Comparison of ENCODE assay signal across 8 cellular contexts in genomic region chr17:44279586-44280344, GRCh38. TPM values are rescaled to one million over a fixed set of nuclear protein-coding genes. Genes with fewer than 3 reads are reported as not detected.
A peak's percentile ranks its signal among the peaks of the same experiment; 100 is the strongest.
DNase-seq lines count a peak whose midpoint lies in the region; ATAC-seq and TF ChIP-seq lines count a peak whose summit lies in the region.

No MANE protein-coding gene starts in this region.

- peak; percentile 78 for DNase-seq in GM13977 (ENCODE audit: low spot score)
- peak in 2 of 3 donors; percentile 65 to 82 for DNase-seq in Peyer's patch
- DNase-seq in endodermal cell = peak; percentile 94
- DNase-seq in memory B cell (ENCODE audit: low spot score in 2 of 2) = no peak
- peak; percentile 80 for DNase-seq in transverse colon
- DNase-seq in NCI-H187 (lab: John Stamatoyannopoulos, UW) = no peak
- DNase-seq in NCI-H510A (lab: John Stamatoyannopoulos, UW) = no peak

- no peak for TF ChIP-seq CTCF in GM13977 (IDR thresholded peaks at IDR 0.05; ENCODE audit: extremely low read depth, insufficient read depth, missing control alignments)
- no peak for TF ChIP-seq CTCF in Peyer's patch (IDR thresholded peaks at IDR 0.05)
- TF ChIP-seq CTCF in endodermal cell (conservative IDR thresholded peaks at IDR 0.05) = no peak
- TF ChIP-seq CTCF in transverse colon (IDR thresholded peaks at IDR 0.05) = no peak

- H3K9ac ChIP-seq in endodermal cell (ENCODE audit: extremely low read depth, low read length, poor library complexity, severe bottlenecking) = no peak overlapping the region

- H3K4me1 Mint-ChIP-seq in endodermal cell (peaks cover 10% of the 10 kb centered on the region), memory B cell (peaks cover 11% of the 10 kb centered on the region)

- in situ Hi-C loops in GM13977 (cut with MboI; ENCODE audit: low pct_unique_long_range_greater_than_20kb, low sequenced_read_pairs, unreplicated experiment) (no loop called here), transverse colon (cut with MboI; ENCODE audit: low pct_ligation_motif_present in 1 of 4, low pct_unique_long_range_greater_than_20kb in 1 of 4, low sequenced_read_pairs in 3 of 4) (no loop called here)

- ATAC-seq in HG02642 (IDR thresholded peaks at IDR 0.05; ENCODE audit: poor library complexity, unreplicated experiment) = peak; percentile 74
- ATAC-seq in memory B cell (ENCODE audit: low read depth) = peak; percentile 67

- H3K36me3 Mint-ChIP-seq in endodermal cell (ENCODE audit: low read depth) (no peaks in the 10 kb centered on the region), memory B cell (no peaks in the 10 kb centered on the region)

- no peak for TF ChIP-seq EP300 in transverse colon (IDR thresholded peaks at IDR 0.05; ENCODE audit: low read depth)

- H3K4me1 ChIP-seq in Peyer's patch = peaks cover 0 to 16% (median 2%) of the 10 kb centered on the region in 4 donors
- H3K4me1 ChIP-seq in endodermal cell (ENCODE audit: control insufficient read depth, insufficient read depth, low read length) = no peaks in the 10 kb centered on the region
- peaks cover 0 to 16% (median 3%) of the 10 kb centered on the region in 4 donors for H3K4me1 ChIP-seq in transverse colon

- H3K4me3 Mint-ChIP-seq in endodermal cell = no peak overlapping the region
- no peak overlapping the region for H3K4me3 Mint-ChIP-seq in memory B cell

- intact Hi-C loops in transverse colon (cut with DNase I; ENCODE audit: low total_unique reads) = no loop called here

- no peak overlapping the region for H3K4me3 ChIP-seq in Peyer's patch
- no peak overlapping the region for H3K4me3 ChIP-seq in endodermal cell (ENCODE audit: low read length)
- H3K4me3 ChIP-seq in transverse colon = no peak overlapping the region

- H3K9me3 ChIP-seq in Peyer's patch (no peaks in the 10 kb centered on the region), endodermal cell (ENCODE audit: control insufficient read depth, low read length) (no peaks in the 10 kb centered on the region), transverse colon (no peaks in the 10 kb centered on the region)

- H3K27ac Mint-ChIP-seq in endodermal cell (peak overlapping the region; percentile 78), memory B cell (no peak overlapping the region)

- WGBS in endodermal cell (ENCODE audit: insufficient coverage in 1 of 2, insufficient read length in 1 of 2), 2 experiments = 64 to 67% methylated on average over 12 to 20 of the region's 20 CpGs
- 34% methylated on average over 20 of the region's 20 CpGs; no CpG with 5 or more reads in 1 of the 2 donors for WGBS in transverse colon (ENCODE audit: low coverage in 1 of 2), 2 donors

- H3K27me3 Mint-ChIP-seq in endodermal cell (ENCODE audit: insufficient read depth) (peaks cover 3% of the 10 kb centered on the region), memory B cell (peaks cover 6% of the 10 kb centered on the region)

- H3K36me3 ChIP-seq in Peyer's patch = no peaks in the 10 kb centered on the region
- no peaks in the 10 kb centered on the region for H3K36me3 ChIP-seq in endodermal cell (ENCODE audit: control insufficient read depth, insufficient read depth, low read length)
- no peaks in the 10 kb centered on the region for H3K36me3 ChIP-seq in transverse colon

- no peaks in the 10 kb centered on the region for H3K9me3 Mint-ChIP-seq in endodermal cell
- no peaks in the 10 kb centered on the region for H3K9me3 Mint-ChIP-seq in memory B cell

- TF ChIP-seq POLR2A in Peyer's patch (IDR thresholded peaks at IDR 0.05) (no peak), transverse colon (IDR thresholded peaks at IDR 0.05) (no peak)

- peak overlapping the region; percentile 37 to 77 (median 57) for H3K27ac ChIP-seq in Peyer's patch
- H3K27ac ChIP-seq in endodermal cell (ENCODE audit: low read depth, low read length) = no peak overlapping the region
- peak overlapping the region; percentile 40 to 62 (median 49) for H3K27ac ChIP-seq in transverse colon

- no peaks in the 10 kb centered on the region for H3K27me3 ChIP-seq in Peyer's patch
- H3K27me3 ChIP-seq in endodermal cell (ENCODE audit: control insufficient read depth, insufficient read depth, low read length, poor library complexity, severe bottlenecking) = no peaks in the 10 kb centered on the region
- H3K27me3 ChIP-seq in transverse colon = no peaks in the 10 kb centered on the region

RNA-seq across cellular contexts. Expression of gene SLC4A1, which starts 11.8 kb away (rescaled TPM):
- total RNA-seq in Peyer's patch = not detected
- total RNA-seq in endodermal cell = under 1 TPM in 1 of 2 donors, not detected in 1; 0.04 TPM
- not detected for polyA plus RNA-seq in endodermal cell (2013, experiment 1 of 2)
- polyA plus RNA-seq in endodermal cell (2013, experiment 2 of 2) = 0.04 TPM
- not detected for total RNA-seq in transverse colon

RNA-seq across cellular contexts. Expression of gene RUNDC3A, which starts 28.6 kb away (rescaled TPM):
- total RNA-seq in Peyer's patch (10 to 100 TPM in 1 of 4 donors, 1 to 10 TPM in 2, under 1 TPM in 1; 0.88 to 14.9 (median 3.8) TPM), endodermal cell (1 to 10 TPM; 1.0 to 2.1 TPM), transverse colon (1 to 10 TPM in 2 of 4 donors, under 1 TPM in 1, not detected in 1; 0.48 to 7.6 (median 1.1) TPM)
- 21.7 TPM for polyA plus RNA-seq in endodermal cell (2013, experiment 1 of 2)
- polyA plus RNA-seq in endodermal cell (2013, experiment 2 of 2) = 15.4 TPM

RNA-seq across cellular contexts. Expression of gene SLC25A39, which starts 44.9 kb away (rescaled TPM):
- total RNA-seq in Peyer's patch = 100 to 1,000 TPM in 3 of 4 donors, 10 to 100 TPM in 1; 97.7 to 155 (median 129) TPM
- 100 to 1,000 TPM; 191 to 201 TPM for total RNA-seq in endodermal cell
- polyA plus RNA-seq in endodermal cell (2013, experiment 1 of 2) = 87.4 TPM
- polyA plus RNA-seq in endodermal cell (2013, experiment 2 of 2) = 82.3 TPM
- 100 to 1,000 TPM; 136 to 154 (median 141) TPM for total RNA-seq in transverse colon

Comparison
In these comparisons a context has a peak if more than half of its experiments do, and no peak if none do; other contexts are left out.
1. DNase-seq: peak in GM13977 (single experiment), Peyer's patch (2 of 3), endodermal cell (single experiment) and transverse colon (single experiment); none in memory B cell (0 of 2), NCI-H187 (0 of 2) and NCI-H510A (single experiment).